In the genomic region with DNA sequence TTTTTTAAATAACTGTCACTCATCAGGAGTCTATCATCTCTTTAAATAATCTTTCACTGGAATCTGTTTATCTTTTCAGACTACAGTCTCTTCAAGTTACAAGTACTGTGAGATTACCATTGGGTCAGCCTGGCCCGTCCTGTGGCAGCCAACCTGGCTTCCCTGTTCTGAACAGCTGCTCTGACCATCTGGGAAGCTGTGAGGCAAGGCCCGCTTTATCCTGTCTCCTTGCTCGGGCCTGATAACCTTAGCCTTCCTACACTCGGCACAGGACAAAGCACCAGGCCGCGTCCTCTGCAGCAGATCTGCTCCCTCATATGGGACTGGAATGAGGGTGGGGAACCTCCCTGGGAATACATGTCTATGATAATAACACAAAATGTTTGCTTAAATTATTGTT, we compare ENCODE assay signal across 1 cellular context.
TF ChIP-seq lines count a peak whose summit lies in the region.

No MANE protein-coding gene starts in this region.

TF ChIP-seq in IMR-90, 13 proteins besides CTCF, POLR2A, EP300 and RAD21 (continued from another document):
- TF ChIP-seq, protein P1, sequence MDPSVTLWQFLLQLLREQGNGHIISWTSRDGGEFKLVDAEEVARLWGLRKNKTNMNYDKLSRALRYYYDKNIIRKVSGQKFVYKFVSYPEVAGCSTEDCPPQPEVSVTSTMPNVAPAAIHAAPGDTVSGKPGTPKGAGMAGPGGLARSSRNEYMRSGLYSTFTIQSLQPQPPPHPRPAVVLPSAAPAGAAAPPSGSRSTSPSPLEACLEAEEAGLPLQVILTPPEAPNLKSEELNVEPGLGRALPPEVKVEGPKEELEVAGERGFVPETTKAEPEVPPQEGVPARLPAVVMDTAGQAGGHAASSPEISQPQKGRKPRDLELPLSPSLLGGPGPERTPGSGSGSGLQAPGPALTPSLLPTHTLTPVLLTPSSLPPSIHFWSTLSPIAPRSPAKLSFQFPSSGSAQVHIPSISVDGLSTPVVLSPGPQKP (IDR thresholded peaks at IDR 0.05; ENCODE audit: borderline replicate concordance, low read depth, low read length): no peak
- TF ChIP-seq RCOR1 (IDR thresholded peaks at IDR 0.05; ENCODE audit: insufficient replicate concordance, low read length): no peak
- no peak for TF ChIP-seq RFX5 (IDR thresholded peaks at IDR 0.05; ENCODE audit: low read depth, low read length)
- TF ChIP-seq, protein P2, sequence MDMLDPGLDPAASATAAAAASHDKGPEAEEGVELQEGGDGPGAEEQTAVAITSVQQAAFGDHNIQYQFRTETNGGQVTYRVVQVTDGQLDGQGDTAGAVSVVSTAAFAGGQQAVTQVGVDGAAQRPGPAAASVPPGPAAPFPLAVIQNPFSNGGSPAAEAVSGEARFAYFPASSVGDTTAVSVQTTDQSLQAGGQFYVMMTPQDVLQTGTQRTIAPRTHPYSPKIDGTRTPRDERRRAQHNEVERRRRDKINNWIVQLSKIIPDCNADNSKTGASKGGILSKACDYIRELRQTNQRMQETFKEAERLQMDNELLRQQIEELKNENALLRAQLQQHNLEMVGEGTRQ (IDR thresholded peaks at IDR 0.05; ENCODE audit: low read depth, low read length): no peak
- TF ChIP-seq SMC3 (IDR thresholded peaks at IDR 0.05; ENCODE audit: low read depth, low read length): no peak
- no peak for TF ChIP-seq MAFK (IDR thresholded peaks at IDR 0.05; ENCODE audit: low read depth, low read length)
- no peak for TF ChIP-seq MXI1 (IDR thresholded peaks at IDR 0.05; ENCODE audit: borderline replicate concordance, low read depth, low read length)
- no peak for TF ChIP-seq MAZ (IDR thresholded peaks at IDR 0.05; ENCODE audit: borderline replicate concordance, low read depth, low read length)
- TF ChIP-seq FOS (IDR thresholded peaks at IDR 0.05; ENCODE audit: low read depth, low read length): no peak
TF ChIP-seq in IMR-90: peak in this region for 0.
